ENCODE assay signal across 8 cellular contexts in genomic region chr1:220733090-220733569, GRCh38. TPM values are rescaled to one million over a fixed set of nuclear protein-coding genes. Genes with fewer than 3 reads are reported as not detected.
DNase-seq lines count a peak whose midpoint lies in the region; TF ChIP-seq lines count a peak whose summit lies in the region.

No MANE protein-coding gene starts in this region.

- peak; percentile 75 for TF ChIP-seq CTCF in LNCaP clone FGC (IDR thresholded peaks at IDR 0.05; ENCODE audit: control insufficient read depth, extremely low read depth, insufficient read depth)
- TF ChIP-seq CTCF in osteocyte (IDR thresholded peaks at IDR 0.05) = peak; percentile 91
- TF ChIP-seq CTCF in thyroid gland (IDR thresholded peaks at IDR 0.05) = peak; percentile 75 to 94 (median 87)

- H3K4me1 Mint-ChIP-seq in osteocyte (ENCODE audit: unreplicated experiment) = peaks cover 35% of the 10 kb centered on the region

- H3K27ac Mint-ChIP-seq in osteocyte (ENCODE audit: unreplicated experiment) = peak overlapping the region; percentile 85

- H3K27me3 Mint-ChIP-seq in osteocyte (ENCODE audit: unreplicated experiment) = no peaks in the 10 kb centered on the region

- peaks cover 6% of the 10 kb centered on the region for H3K9me3 Mint-ChIP-seq in osteocyte (ENCODE audit: unreplicated experiment)

- WGBS in thyroid gland, 2 donors = 0 to 1% methylated on average over 15 of the region's 15 CpGs

- peak overlapping the region; percentile 50 for H3K4me3 Mint-ChIP-seq in osteocyte (ENCODE audit: unreplicated experiment)

- peak overlapping the region; percentile 53 to 74 (median 59) for H3K27ac ChIP-seq in thyroid gland

- H3K4me3 ChIP-seq in LNCaP clone FGC (ENCODE audit: low read depth, low read length) (peak overlapping the region; percentile 32), thyroid gland (replicated peaks in 1 of 3) (peak overlapping the region in 1 of 3 donors; percentile 10)

- DNase-seq in EL (peak; percentile 91), H4 (ENCODE audit: low spot score) (peak; percentile 89), LNCaP clone FGC (ENCODE audit: low read depth) (peak; percentile 63), SIG-M5 treated with dmso at 0.1 percent for 504 hours (lab: John Stamatoyannopoulos, UW; ENCODE audit: unreplicated experiment) (peak; percentile 94), globus pallidus (ENCODE audit: low spot score) (peak; percentile 45), osteocyte (ENCODE audit: extremely low spot score, unreplicated experiment) (peak; percentile 93), thyroid gland (peak; percentile 72 to 86)
- DNase-seq in activated effector memory CD4-positive, alpha-beta T cell treated with anti-CD3 and anti-CD28 coated beads, Interleukin-2, amount 50 U/mL, for 16 hours = peak; percentile 90

- TF ChIP-seq POLR2A in thyroid gland (IDR thresholded peaks at IDR 0.05) = no peak

- intact Hi-C loops in thyroid gland (cut with DNase I) = loop anchor here (5.0 kb wide), 1 partner anchor 41 kb away; the partner anchor contains the start of gene C1orf115

- no peaks in the 10 kb centered on the region for H3K27me3 ChIP-seq in thyroid gland

- H3K36me3 Mint-ChIP-seq in osteocyte (ENCODE audit: unreplicated experiment) = no peaks in the 10 kb centered on the region

- no peaks in the 10 kb centered on the region for H3K36me3 ChIP-seq in thyroid gland

- H3K4me1 ChIP-seq in thyroid gland = peaks cover 0 to 24% of the 10 kb centered on the region in 2 donors

- no peaks in the 10 kb centered on the region for H3K9me3 ChIP-seq in thyroid gland

RNA-seq across cellular contexts. Expression of gene MTARC2, which starts 15.0 kb away (rescaled TPM):
- 0.41 TPM in 1 of 2 replicates, not detected in the other for total RNA-seq in H4 (2014; rRNA removed; shearing (Covaris generic))
- total RNA-seq in osteocyte = 25.6 and 27.9 TPM in 2 replicates
- total RNA-seq in thyroid gland = 10 to 100 TPM; 69.5 to 81.3 (median 75.8) TPM

RNA-seq across cellular contexts. Expression of gene C1orf115, which starts 43.0 kb away (rescaled TPM):
- total RNA-seq in H4 (2014; rRNA removed; shearing (Covaris generic)) = not detected in 2 replicates
- 5.6 and 5.9 TPM in 2 replicates for total RNA-seq in osteocyte
- 10 to 100 TPM; 24.3 to 41.4 (median 31.1) TPM for total RNA-seq in thyroid gland

RNA-seq across cellular contexts. Expression of gene MTARC1, which starts 53.6 kb away (rescaled TPM):
- 0.08 and 1.6 TPM in 2 replicates for total RNA-seq in H4 (2014; rRNA removed; shearing (Covaris generic))
- total RNA-seq in osteocyte = 1.8 and 2.1 TPM in 2 replicates
- total RNA-seq in thyroid gland = 10 to 100 TPM; 44.0 to 96.5 (median 59.7) TPM

Comparison
In these comparisons a context has a peak if more than half of its experiments do, and no peak if none do; other contexts are left out.
1. RNA of gene MTARC2, which starts 15.0 kb away (total RNA-seq): 69.5 to 81.3 TPM in thyroid gland and 25.6 to 27.9 TPM in osteocyte; 0.41 TPM in H4; every median in the first group is over 10 times any median in the second.
2. RNA of gene MTARC1, which starts 53.6 kb away (total RNA-seq): 44.0 to 96.5 TPM in thyroid gland; 1.8 to 2.1 TPM in osteocyte and 0.08 to 1.6 TPM in H4; every median in the first group is over 10 times any median in the second.
3. Peak in every context shown above with its lines, with median percentiles within 50 percentile points of each other: DNase-seq and CTCF ChIP-seq.